ENCODE assay signal across 7 cellular contexts in genomic region chrX:39688576-39689373, GRCh38.
A peak's percentile ranks its signal among the peaks of the same experiment; 100 is the strongest.
DNase-seq lines count a peak whose midpoint lies in the region; ATAC-seq and TF ChIP-seq lines count a peak whose summit lies in the region.

No MANE protein-coding gene starts in this region.

- TF ChIP-seq POLR2A in ovary (IDR thresholded peaks at IDR 0.05) = no peak

- H3K36me3 Mint-ChIP-seq in activated naive CD8-positive, alpha-beta T cell = no peaks in the 10 kb centered on the region

- H3K4me1 ChIP-seq in ovary (ENCODE audit: insufficient read depth) = peaks cover 4% of the 10 kb centered on the region

- H3K9me3 ChIP-seq in ovary = no peaks in the 10 kb centered on the region

- no peak for TF ChIP-seq EP300 in ovary (IDR thresholded peaks at IDR 0.05)

- peak overlapping the region; percentile 43 for H3K4me3 ChIP-seq in ovary

- intact Hi-C loops in Right ventricle myocardium inferior (cut with DNase I) (no loop called here), ovary (cut with DNase I) (no loop called here)

- peaks cover 3% of the 10 kb centered on the region for H3K27me3 Mint-ChIP-seq in activated naive CD8-positive, alpha-beta T cell

- H3K36me3 ChIP-seq in ovary = no peaks in the 10 kb centered on the region

- H3K4me3 Mint-ChIP-seq in activated naive CD8-positive, alpha-beta T cell = peak overlapping the region; percentile 17

- peak overlapping the region in 1 of 2 donors; percentile 69 for H3K27ac ChIP-seq in ovary

- no peaks in the 10 kb centered on the region for H3K9me3 Mint-ChIP-seq in activated naive CD8-positive, alpha-beta T cell (ENCODE audit: low read depth)

- no peak overlapping the region for H3K27ac Mint-ChIP-seq in activated naive CD8-positive, alpha-beta T cell

- H3K27me3 ChIP-seq in ovary = no peaks in the 10 kb centered on the region

- in situ Hi-C loops in GM13977 (cut with MboI; ENCODE audit: low pct_unique_long_range_greater_than_20kb, low sequenced_read_pairs, unreplicated experiment) = no loop called here

- TF ChIP-seq CTCF in GM13977 (IDR thresholded peaks at IDR 0.05; ENCODE audit: extremely low read depth, insufficient read depth, missing control alignments) (no peak), ovary (IDR thresholded peaks at IDR 0.05) (no peak)

- no peaks in the 10 kb centered on the region for H3K4me1 Mint-ChIP-seq in activated naive CD8-positive, alpha-beta T cell (ENCODE audit: low read depth)

- peak; percentile 59 for DNase-seq in GM13977 (ENCODE audit: low spot score)
- peak; percentile 67 for DNase-seq in NCI-H2171 (lab: John Stamatoyannopoulos, UW)
- DNase-seq in Right ventricle myocardium inferior (ENCODE audit: missing footprints) = peak; percentile 78
- peak; percentile 70 to 82 (median 78) for DNase-seq in ovary

- 10 to 23% (median 15%) methylated on average over 43 to 100 of the region's 100 CpGs for WGBS in ovary, 3 donors

- peak; percentile 94 for ATAC-seq in Right ventricle myocardium inferior
- no peak for ATAC-seq in GM21390 (IDR thresholded peaks at IDR 0.05; ENCODE audit: unreplicated experiment)
- no peak for ATAC-seq in HG02623 (IDR thresholded peaks at IDR 0.05; ENCODE audit: unreplicated experiment)
